In the genomic region with DNA sequence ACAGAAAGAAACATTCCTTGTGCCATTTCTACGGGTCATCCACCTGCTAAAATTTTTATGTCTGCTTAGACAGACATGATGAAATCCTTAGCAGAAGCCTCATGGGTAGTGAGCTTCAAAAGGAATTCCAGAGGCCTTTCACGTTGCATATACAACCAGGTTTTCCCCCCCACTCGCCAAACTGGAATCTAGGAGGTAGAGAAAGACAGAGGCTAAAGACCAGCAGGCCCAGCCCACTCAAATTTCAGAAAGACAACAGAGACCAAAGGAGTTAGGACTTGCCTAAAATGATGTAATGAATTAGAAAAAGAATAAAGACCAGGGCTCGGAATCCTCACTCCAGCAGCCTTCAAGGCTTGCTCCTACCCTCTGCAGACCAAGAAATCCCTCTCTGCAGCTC, we compare ENCODE assay signal across 11 cellular contexts. TPM values are rescaled to one million over a fixed set of nuclear protein-coding genes. Genes with fewer than 3 reads are reported as not detected.
A peak's percentile ranks its signal among the peaks of the same experiment; 100 is the strongest.
DNase-seq lines count a peak whose midpoint lies in the region; ATAC-seq, FAIRE-seq and TF ChIP-seq lines count a peak whose summit lies in the region.
"Had no signal": no experiment of that assay in that cellular context is flagged by ENCODE, and none has a peak within 500 bp of the region (broad histone marks: within the 10 kb centered on the region; RNA-seq: fewer than 3 reads in every experiment).

No MANE protein-coding gene starts in this region.

- H3K9me3 Mint-ChIP-seq in nephron progenitor cell = peaks cover 14% of the 10 kb centered on the region

- H3K4me3 Mint-ChIP-seq in nephron progenitor cell = peak overlapping the region; percentile 33

- H3K27ac Mint-ChIP-seq in nephron progenitor cell = peak overlapping the region; percentile 93

- TF ChIP-seq POLR2A in A549 (IDR thresholded peaks at IDR 0.05; ENCODE audit: low read length) = no peak

- 42% methylated on average over 4 of the region's 4 CpGs for WGBS in A549 (ENCODE audit: missing lambda C conversion rate)

- ATAC-seq in A549 (no peak), GM18873 (IDR thresholded peaks at IDR 0.05; ENCODE audit: low FRiP score, unreplicated experiment) (no peak), GM21825 (IDR thresholded peaks at IDR 0.05; ENCODE audit: unreplicated experiment) (no peak), HG03571 (IDR thresholded peaks at IDR 0.05; ENCODE audit: unreplicated experiment) (no peak), GM21723 (IDR thresholded peaks at IDR 0.05; ENCODE audit: unreplicated experiment) (no peak)

- peaks cover 4% of the 10 kb centered on the region for H4K20me1 ChIP-seq in Loucy (ENCODE audit: insufficient read depth, low read length, poor library complexity, severe bottlenecking)

- CTCF ChIA-PET in A549 (lab: Yijun Ruan, JAX) = interaction anchor here (0.8 to 6.3 kb wide), 4 partner anchors 13 to 25 kb away, joined by 3 to 32 read pairs (median 4); no protein-coding TSS in a partner anchor

- no peaks in the 10 kb centered on the region for H3K9me2 ChIP-seq in Loucy (replicated peaks; ENCODE audit: low read depth, low read length)

- TF ChIP-seq RAD21 in A549 (conservative IDR thresholded peaks at IDR 0.05 in 1 of 2, IDR thresholded peaks at IDR 0.05 in 1 of 2) = no peak

- peaks cover 28% of the 10 kb centered on the region for H3K36me3 Mint-ChIP-seq in nephron progenitor cell (ENCODE audit: low read depth)

- H3K9me3 ChIP-seq in A549 (no peaks in the 10 kb centered on the region), Loucy (ENCODE audit: insufficient read depth, low read depth, low read length) (no peaks in the 10 kb centered on the region)
- H3K9me3 ChIP-seq in effector memory CD4-positive, alpha-beta T cell (ENCODE audit: control insufficient read depth, low read length) = no peaks in the 10 kb centered on the region

- no peak for TF ChIP-seq EP300 in A549 (IDR thresholded peaks at IDR 0.05)

- H3K27me3 Mint-ChIP-seq in nephron progenitor cell (ENCODE audit: low read depth, poor library complexity) = no peaks in the 10 kb centered on the region

- H3K27me3 ChIP-seq in Loucy (ENCODE audit: insufficient read depth, low read length, poor library complexity, severe bottlenecking) = no peaks in the 10 kb centered on the region
- H3K27me3 ChIP-seq in effector memory CD4-positive, alpha-beta T cell (replicated peaks; ENCODE audit: control insufficient read depth, insufficient read depth, low read length, poor library complexity, severe bottlenecking) = no peaks in the 10 kb centered on the region

- DNase-seq in A549 (ENCODE audit: low read depth in 1 of 2, low spot score in 1 of 2) = no peak
- DNase-seq in effector memory CD4-positive, alpha-beta T cell = no peak
- no peak for DNase-seq in nephron progenitor cell
- DNase-seq: caudate nucleus, DMS79 treated with DMSO at 0.1 percent for 48 hours, KG1 had no signal

- H3K4me1 ChIP-seq in A549 (peaks cover 90% of the 10 kb centered on the region), Loucy (ENCODE audit: insufficient read depth, low read length, poor library complexity, severe bottlenecking) (peaks cover 91% of the 10 kb centered on the region)
- peaks cover 73% of the 10 kb centered on the region for H3K4me1 ChIP-seq in effector memory CD4-positive, alpha-beta T cell (ENCODE audit: control insufficient read depth, insufficient read depth, low read length, poor library complexity, severe bottlenecking)

- no peaks in the 10 kb centered on the region for H3K36me3 ChIP-seq in Loucy (ENCODE audit: insufficient read depth, low read length)
- H3K36me3 ChIP-seq in effector memory CD4-positive, alpha-beta T cell (ENCODE audit: control insufficient read depth, insufficient read depth, low read length) = no peaks in the 10 kb centered on the region

- POLR2A ChIA-PET in A549 (lab: Yijun Ruan, JAX) = interaction anchor here (0.6 to 2.0 kb wide), 3 partner anchors 9 to 133 kb away, joined by 3 to 7 read pairs (median 4); partner anchors contain the start of genes B4GALT1 and DNAJA1

- H3F3A ChIP-seq in Loucy (ENCODE audit: low read depth) = no peaks in the 10 kb centered on the region

- H3K9ac ChIP-seq in Loucy (ENCODE audit: low read depth, low read length, poor library complexity, severe bottlenecking) = peak overlapping the region; percentile 54

- peaks cover 74% of the 10 kb centered on the region for H3K4me1 Mint-ChIP-seq in nephron progenitor cell

- peak overlapping the region; percentile 95 to 97 for H3K27ac ChIP-seq in A549
- H3K27ac ChIP-seq in effector memory CD4-positive, alpha-beta T cell (ENCODE audit: insufficient read depth, low read length, poor library complexity, severe bottlenecking) = peak overlapping the region; percentile 87

- TF ChIP-seq CTCF in A549 (IDR thresholded peaks at IDR 0.05) (no peak), Loucy (conservative IDR thresholded peaks at IDR 0.05; ENCODE audit: low read length) (no peak), nephron progenitor cell (IDR thresholded peaks at IDR 0.05) (no peak)

- peak overlapping the region; percentile 87 for H3K4me2 ChIP-seq in A549
- peak overlapping the region; percentile 81 for H3K4me2 ChIP-seq in Loucy (ENCODE audit: low read depth, low read length, poor library complexity, severe bottlenecking)

- H2AFZ ChIP-seq in Loucy (ENCODE audit: low read length) = no peak overlapping the region

- H3K79me2 ChIP-seq in Loucy (ENCODE audit: insufficient read depth, low read length) = peaks cover 92% of the 10 kb centered on the region

- no peak overlapping the region for H3K4me3 ChIP-seq in A549
- peak overlapping the region; percentile 66 for H3K4me3 ChIP-seq in Loucy (ENCODE audit: low read length, poor library complexity, severe bottlenecking)
- H3K4me3 ChIP-seq in effector memory CD4-positive, alpha-beta T cell (ENCODE audit: insufficient read depth, low read depth, low read length, poor library complexity, severe bottlenecking) = no peak overlapping the region

- FAIRE-seq in A549 (lab: Jason Lieb, UNC) = no peak

TF ChIP-seq in A549, 52 proteins besides CTCF, POLR2A, EP300 and RAD21:
- TF ChIP-seq SREBF2 (IDR thresholded peaks at IDR 0.05) = no peak
- TF ChIP-seq POLR2AphosphoS2 (conservative IDR thresholded peaks at IDR 0.05; ENCODE audit: low read length) = no peak
- TF ChIP-seq MAX (IDR thresholded peaks at IDR 0.05) = peak; percentile 8; the same call in 1 of the 2 replicates
- no peak for TF ChIP-seq MYC (IDR thresholded peaks at IDR 0.05; ENCODE audit: borderline replicate concordance, low read length)
- TF ChIP-seq NFE2L2 (conservative IDR thresholded peaks at IDR 0.05; ENCODE audit: low read length) = no peak
- TF ChIP-seq KDM1A (IDR thresholded peaks at IDR 0.05; ENCODE audit: low read depth) = no peak

RNA-seq across cellular contexts. Expression of gene B4GALT1, which starts 9.2 kb away (rescaled TPM):
- 180 and 191 TPM in 2 replicates for polyA plus RNA-seq in A549 (2011; rRNA removed)
- polyA plus RNA-seq in A549 (2012; cell fraction: cytosol; rRNA removed) = 52.5 and 77.2 TPM in 2 replicates
- polyA plus RNA-seq in A549 (2012; cell fraction: nucleus; rRNA removed) = 58.3 and 75.3 TPM in 2 replicates
- polyA plus RNA-seq in A549 (2017; fragmentation: RNase III; extraction: RNeasy Plus Mini Kit Qiagen cat#74134 plus additional on column Dnase treatment) = 140 to 182 TPM (median 167 TPM) in 3 replicates
- polyA minus RNA-seq in A549 (2011; rRNA and poly(A)+ RNA removed) = 251 and 259 TPM in 2 replicates
